ENCODE assay signal across 9 cellular contexts in the genomic region with DNA sequence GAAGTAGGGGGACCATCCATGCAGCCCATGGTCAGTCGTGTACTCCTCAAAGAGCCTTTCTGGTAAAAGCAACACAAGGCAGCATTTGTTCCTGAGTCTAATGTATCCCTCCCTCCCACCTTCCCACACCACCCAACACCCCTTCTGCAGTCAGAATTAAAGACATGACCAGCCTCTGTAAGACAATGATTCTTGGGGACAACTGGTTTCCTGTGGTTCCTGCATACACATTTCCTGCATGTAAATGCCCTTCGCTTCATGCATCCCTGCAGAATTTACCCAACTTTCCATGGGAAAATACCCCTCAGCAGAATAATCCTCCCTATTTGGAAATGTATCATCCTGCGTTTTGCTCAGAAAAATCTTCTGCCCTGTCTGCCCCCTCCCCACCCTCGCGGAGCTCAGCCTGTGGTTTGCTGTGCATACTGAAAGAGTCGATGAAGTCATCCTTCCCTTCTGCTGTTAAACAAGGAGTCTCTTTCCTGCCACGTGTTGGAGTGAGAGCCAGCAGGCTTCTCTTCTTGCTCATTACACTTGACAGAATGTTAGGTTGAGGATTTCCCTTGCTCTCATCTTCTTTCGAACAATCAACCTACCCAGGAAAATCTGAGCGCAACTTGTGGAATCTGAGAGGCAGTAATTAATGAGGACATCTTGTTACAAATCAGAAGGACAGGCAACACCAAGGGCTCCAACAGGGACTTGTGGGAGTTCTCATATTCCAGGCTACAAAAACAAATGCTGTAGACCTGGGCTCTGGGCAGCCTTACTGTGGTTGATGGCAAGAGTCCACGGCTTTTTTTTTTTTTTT. TPM values are rescaled to one million over a fixed set of nuclear protein-coding genes. Genes with fewer than 3 reads are reported as not detected.
DNase-seq lines count a peak whose midpoint lies in the region; ATAC-seq and TF ChIP-seq lines count a peak whose summit lies in the region.
"Had no signal": no experiment of that assay in that cellular context is flagged by ENCODE, and none has a peak within 500 bp of the region (broad histone marks: within the 10 kb centered on the region; RNA-seq: fewer than 3 reads in every experiment).

No MANE protein-coding gene starts in this region.

- ATAC-seq in DND-41 (ENCODE audit: insufficient read depth, low read depth) (peak; percentile 100), GM21390 (IDR thresholded peaks at IDR 0.05; ENCODE audit: unreplicated experiment) (peak; percentile 86)

- H3K27me3 ChIP-seq in DND-41 (ENCODE audit: insufficient read depth, low read length, poor library complexity) (peaks cover 7% of the 10 kb centered on the region), hepatocyte (no peaks in the 10 kb centered on the region)

- peak overlapping the region; percentile 9 for H3K27ac Mint-ChIP-seq in activated T-helper 1 cell treated with anti-CD3 and anti-CD28 coated beads, Interleukin-12 subunit alpha, Interleukin-12 subunit beta, Interleukin-2, Interleukin-4 antibody, amounts not matched to agents 30 ng/mL and 10 ng/mL and 1 ng/mL, durations not matched to agents 14 hours and 24 hours and 36 hours

- H3K4me1 ChIP-seq in DND-41 (ENCODE audit: insufficient read depth, low read length) = peaks cover 31% of the 10 kb centered on the region
- H3K4me1 ChIP-seq in hepatocyte (ENCODE audit: insufficient read depth) = peaks cover 14% of the 10 kb centered on the region

- H3K4me2 ChIP-seq in DND-41 (ENCODE audit: insufficient read depth, low read length) (peak overlapping the region; percentile 65), hepatocyte (peak overlapping the region; percentile 64)

- H3K4me3 ChIP-seq in DND-41 (ENCODE audit: low read depth in 1 of 2, low read length in 2 of 2) = peak overlapping the region in 1 of 2 experiments; percentile 48; a peak in 2 of 4 replicates
- H3K4me3 ChIP-seq in LNCaP clone FGC (ENCODE audit: low read depth, low read length) = no peak overlapping the region
- H3K4me3 ChIP-seq in hepatocyte = no peak overlapping the region
- H3K4me3 ChIP-seq: skin epidermis had no signal

- intact Hi-C loops in activated T-helper 1 cell treated with anti-CD3 and anti-CD28 coated beads, Interleukin-12 subunit alpha, Interleukin-12 subunit beta, Interleukin-2, Interleukin-4 antibody, amounts not matched to agents 30 ng/mL and 10 ng/mL and 1 ng/mL, durations not matched to agents 14 hours and 24 hours and 36 hours (cut with micrococcal nuclease) = loop anchor here (5.0 kb wide), 1 partner anchor 45 kb away; no protein-coding TSS in a partner anchor

- no peaks in the 10 kb centered on the region for H3K9me2 ChIP-seq in hepatocyte (replicated peaks; ENCODE audit: insufficient read depth)

- TF ChIP-seq CTCF in DND-41 (IDR thresholded peaks at IDR 0.05; ENCODE audit: borderline replicate concordance, extremely low read depth, low read length, poor library complexity, severe bottlenecking) = no peak
- TF ChIP-seq CTCF in LNCaP clone FGC (IDR thresholded peaks at IDR 0.05; ENCODE audit: control insufficient read depth, extremely low read depth, insufficient read depth) = no peak
- no peak for TF ChIP-seq CTCF in hepatocyte (IDR thresholded peaks at IDR 0.05; ENCODE audit: poor library complexity)

- H3K79me2 ChIP-seq in DND-41 (ENCODE audit: insufficient read depth, low read length) = no peaks in the 10 kb centered on the region
- H3K79me2 ChIP-seq in hepatocyte = no peaks in the 10 kb centered on the region

- H3K27me3 Mint-ChIP-seq in activated T-helper 1 cell treated with anti-CD3 and anti-CD28 coated beads, Interleukin-12 subunit alpha, Interleukin-12 subunit beta, Interleukin-2, Interleukin-4 antibody, amounts not matched to agents 30 ng/mL and 10 ng/mL and 1 ng/mL, durations not matched to agents 14 hours and 24 hours and 36 hours (ENCODE audit: insufficient read depth) = peaks cover 14% of the 10 kb centered on the region

- no peaks in the 10 kb centered on the region for H3K36me3 Mint-ChIP-seq in activated T-helper 1 cell treated with anti-CD3 and anti-CD28 coated beads, Interleukin-12 subunit alpha, Interleukin-12 subunit beta, Interleukin-2, Interleukin-4 antibody, amounts not matched to agents 30 ng/mL and 10 ng/mL and 1 ng/mL, durations not matched to agents 14 hours and 24 hours and 36 hours (ENCODE audit: low read depth)

- peak overlapping the region; percentile 64 for H2AFZ ChIP-seq in DND-41 (ENCODE audit: low read depth, low read length)
- peak overlapping the region; percentile 55 for H2AFZ ChIP-seq in hepatocyte

- H3K9me3 Mint-ChIP-seq in activated T-helper 1 cell treated with anti-CD3 and anti-CD28 coated beads, Interleukin-12 subunit alpha, Interleukin-12 subunit beta, Interleukin-2, Interleukin-4 antibody, amounts not matched to agents 30 ng/mL and 10 ng/mL and 1 ng/mL, durations not matched to agents 14 hours and 24 hours and 36 hours = no peaks in the 10 kb centered on the region

- peak; percentile 68 for DNase-seq in DND-41
- DNase-seq in LNCaP clone FGC (ENCODE audit: low read depth) = peak; percentile 10
- DNase-seq in activated T-helper 1 cell treated with anti-CD3 and anti-CD28 coated beads, Interleukin-12 subunit alpha, Interleukin-12 subunit beta, Interleukin-2, Interleukin-4 antibody, amounts not matched to agents 30 ng/mL and 10 ng/mL and 1 ng/mL, durations not matched to agents 14 hours and 24 hours and 36 hours (ENCODE audit: low spot score) = peak; percentile 12
- DNase-seq in hepatocyte (ENCODE audit: low spot score) = peak; percentile 73
- peak; percentile 41 for DNase-seq in stimulated activated CD4-positive, alpha-beta T cell treated with anti-CD3 and anti-CD28 coated beads, Interleukin-1b, Interleukin-23, amount 100 ng/mL, for 48 hours
- DNase-seq in GM19238 (ENCODE audit: insufficient read length, low spot score) = no peak
- no peak for DNase-seq in ureter (ENCODE audit: low spot score)

- H4K20me1 ChIP-seq in DND-41 (ENCODE audit: insufficient read depth, low read length) (no peaks in the 10 kb centered on the region), hepatocyte (ENCODE audit: insufficient read depth, poor library complexity, severe bottlenecking) (no peaks in the 10 kb centered on the region)

- peak overlapping the region; percentile 65 for H3K4me3 Mint-ChIP-seq in activated T-helper 1 cell treated with anti-CD3 and anti-CD28 coated beads, Interleukin-12 subunit alpha, Interleukin-12 subunit beta, Interleukin-2, Interleukin-4 antibody, amounts not matched to agents 30 ng/mL and 10 ng/mL and 1 ng/mL, durations not matched to agents 14 hours and 24 hours and 36 hours

- H3K36me3 ChIP-seq in DND-41 (ENCODE audit: insufficient read depth, low read length) (no peaks in the 10 kb centered on the region), hepatocyte (replicated peaks; ENCODE audit: insufficient read depth, low read depth) (no peaks in the 10 kb centered on the region)

- peak overlapping the region; percentile 33 for H3K9ac ChIP-seq in DND-41 (ENCODE audit: low read depth, low read length)

- H3K4me1 Mint-ChIP-seq in activated T-helper 1 cell treated with anti-CD3 and anti-CD28 coated beads, Interleukin-12 subunit alpha, Interleukin-12 subunit beta, Interleukin-2, Interleukin-4 antibody, amounts not matched to agents 30 ng/mL and 10 ng/mL and 1 ng/mL, durations not matched to agents 14 hours and 24 hours and 36 hours (ENCODE audit: low read depth) = peaks cover 21% of the 10 kb centered on the region

- WGBS in hepatocyte (ENCODE audit: low lambda C conversion rate, missing lambda C conversion rate) = 41% methylated on average over 10 of the region's 10 CpGs

- no peaks in the 10 kb centered on the region for H3K9me3 ChIP-seq in DND-41 (ENCODE audit: insufficient read depth, low read length, severe bottlenecking)
- H3K9me3 ChIP-seq in hepatocyte (ENCODE audit: low read depth) = no peaks in the 10 kb centered on the region

- H3K27ac ChIP-seq in DND-41 (ENCODE audit: low read length) (peak overlapping the region; percentile 31), hepatocyte (peak overlapping the region; percentile 82)

RNA-seq across cellular contexts. Expression of gene TNN, which starts 4.7 kb away (rescaled TPM):
- not detected in 2 replicates for total RNA-seq in activated T-helper 1 cell treated with anti-CD3 and anti-CD28 coated beads, Interleukin-12 subunit alpha, Interleukin-12 subunit beta, Interleukin-2, Interleukin-4 antibody, amounts not matched to agents 30 ng/mL and 10 ng/mL and 1 ng/mL, durations not matched to agents 14 hours and 24 hours and 36 hours
- total RNA-seq in hepatocyte (0.28 and 0.33 TPM in 2 replicates), ureter (not detected)
- polyA plus RNA-seq in hepatocyte = 0.51 and 0.58 TPM in 2 replicates

RNA-seq across cellular contexts. Expression of gene MRPS14, which starts 49.1 kb away (rescaled TPM):
- total RNA-seq in activated T-helper 1 cell treated with anti-CD3 and anti-CD28 coated beads, Interleukin-12 subunit alpha, Interleukin-12 subunit beta, Interleukin-2, Interleukin-4 antibody, amounts not matched to agents 30 ng/mL and 10 ng/mL and 1 ng/mL, durations not matched to agents 14 hours and 24 hours and 36 hours = 29.2 and 29.9 TPM in 2 replicates
- 26.5 and 31.6 TPM in 2 replicates for total RNA-seq in hepatocyte
- polyA plus RNA-seq in hepatocyte = 60.1 and 65.8 TPM in 2 replicates
- 39.8 TPM for total RNA-seq in ureter

Comparison
In these comparisons a context has a peak if more than half of its experiments do, and no peak if none do; other contexts are left out.
1. DNase-seq: peak in DND-41 (single experiment), LNCaP clone FGC (single experiment), activated T-helper 1 cell treated with anti-CD3 and anti-CD28 coated beads, Interleukin-12 subunit alpha, Interleukin-12 subunit beta, Interleukin-2, Interleukin-4 antibody, amounts not matched to agents 30 ng/mL and 10 ng/mL and 1 ng/mL, durations not matched to agents 14 hours and 24 hours and 36 hours (single experiment), hepatocyte (single experiment) and stimulated activated CD4-positive, alpha-beta T cell treated with anti-CD3 and anti-CD28 coated beads, Interleukin-1b, Interleukin-23, amount 100 ng/mL, for 48 hours (single experiment); none in GM19238 (single experiment) and ureter (single experiment).